Comparison of ENCODE assay signal across 22 cellular contexts in the genomic region with DNA sequence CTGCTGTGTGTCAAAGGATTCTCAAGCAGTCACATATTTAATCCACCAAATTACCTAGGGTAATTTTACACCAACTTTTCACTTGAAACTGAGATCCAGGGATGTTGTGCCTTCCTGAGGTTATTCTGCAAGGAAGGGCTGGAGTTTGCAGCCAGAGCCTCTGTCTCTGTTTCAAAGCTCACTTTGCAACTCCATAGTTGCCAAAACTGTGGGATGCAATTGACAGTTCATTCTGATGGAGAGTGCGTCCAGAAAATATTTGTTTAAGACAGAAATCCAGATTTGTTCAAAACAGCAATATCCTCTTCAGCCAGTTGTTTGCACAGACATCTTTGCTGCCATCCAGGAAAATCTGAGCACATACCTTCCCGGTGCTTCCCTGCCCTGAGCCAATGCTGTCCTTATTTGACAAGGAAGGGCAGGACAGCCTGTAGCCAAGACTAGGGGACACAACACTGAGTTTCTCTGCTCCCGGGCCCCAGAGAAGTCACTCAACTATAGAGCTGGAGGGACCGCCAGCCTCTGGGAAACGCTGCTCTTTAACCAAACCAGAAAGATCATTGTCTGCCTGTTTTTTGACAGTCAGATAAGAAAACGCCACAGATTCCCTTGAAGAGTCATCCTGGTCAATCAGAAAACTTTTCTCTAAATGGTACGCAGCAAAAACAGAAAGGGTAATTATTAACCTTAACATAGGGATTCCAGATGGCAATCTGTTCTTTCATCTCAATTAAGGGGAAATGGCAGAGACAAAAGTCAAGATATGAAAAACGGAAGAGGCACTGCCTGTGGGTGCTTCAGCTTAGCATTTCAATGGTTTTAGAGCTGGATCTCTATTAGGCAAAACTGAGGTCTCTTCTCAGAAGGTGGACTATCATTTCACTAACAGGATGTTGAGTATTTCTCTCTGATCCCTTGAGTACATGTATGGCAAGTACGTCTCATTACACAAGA.
DNase-seq lines count a peak whose midpoint lies in the region; ATAC-seq, FAIRE-seq and TF ChIP-seq lines count a peak whose summit lies in the region.
"Had no signal": no experiment of that assay in that cellular context is flagged by ENCODE, and none has a peak within 500 bp of the region (broad histone marks: within the 10 kb centered on the region; RNA-seq: fewer than 3 reads in every experiment).

No MANE protein-coding gene starts in this region.

- no peak for TF ChIP-seq CTCF in GM12878 (IDR thresholded peaks at IDR 0.05 in 2 of 3, conservative IDR thresholded peaks at IDR 0.05 in 1 of 3; ENCODE audit: control insufficient read depth in 2 of 3, extremely low read depth in 1 of 3, insufficient read depth in 1 of 3, low read depth in 3 of 3, low read length in 3 of 3)
- no peak for TF ChIP-seq CTCF in smooth muscle cell (IDR thresholded peaks at IDR 0.05; ENCODE audit: borderline replicate concordance, insufficient read depth, poor library complexity, severe bottlenecking)
- no peak for TF ChIP-seq CTCF in brain microvascular endothelial cell (IDR thresholded peaks at IDR 0.05; ENCODE audit: low read depth, low read length, missing control alignments)

- H3F3A ChIP-seq in smooth muscle cell (ENCODE audit: low read depth) = no peaks in the 10 kb centered on the region

- H4K20me1 ChIP-seq in GM12878 (ENCODE audit: control insufficient read depth, insufficient read depth) (no peaks in the 10 kb centered on the region), smooth muscle cell (ENCODE audit: low read depth) (no peaks in the 10 kb centered on the region)

- TF ChIP-seq POLR2A in GM12878 (IDR thresholded peaks at IDR 0.05; ENCODE audit: low read depth, low read length) = no peak

- 39% methylated on average over 9 of the region's 9 CpGs for WGBS in GM12878 (ENCODE audit: insufficient coverage, insufficient replicate concordance, low lambda C conversion rate, missing lambda C conversion rate)
- WGBS in smooth muscle cell (ENCODE audit: low lambda C conversion rate) = 11% methylated on average over 9 of the region's 9 CpGs

- H2AFZ ChIP-seq in GM12878 (ENCODE audit: control insufficient read depth, low read depth, low read length) (no peak overlapping the region), smooth muscle cell (ENCODE audit: low read depth) (peak overlapping the region; percentile 83)

- in situ Hi-C loops in GM12878 (cut with MboI) = no loop called here
- in situ Hi-C loops in brain microvascular endothelial cell (cut with HindIII; ENCODE audit: low pct_ligation_motif_present, low sequenced_read_pairs) = no loop called here

- H3K79me2 ChIP-seq in GM12878 (ENCODE audit: control insufficient read depth, insufficient read depth, low read length) (no peaks in the 10 kb centered on the region), smooth muscle cell (ENCODE audit: low read depth) (no peaks in the 10 kb centered on the region)

- H3K4me2 ChIP-seq in GM12878 (ENCODE audit: control insufficient read depth, insufficient read depth) (no peak overlapping the region), smooth muscle cell (no peak overlapping the region)

- DNase-seq in DMS 273 (lab: John Stamatoyannopoulos, UW; ENCODE audit: unreplicated experiment) (peak; percentile 30), DMS 273 treated with DMSO at 0.1 percent for 48 hours (lab: John Stamatoyannopoulos, UW) (no peak), GM12878 (ENCODE audit: low read depth, low spot score) (no peak), left colon (peak in 1 of 2 donors; percentile 5), smooth muscle cell (lab: John Stamatoyannopoulos, UW; ENCODE audit: unreplicated experiment) (no peak), brain microvascular endothelial cell (no peak), anterior cingulate cortex (lab: John Stamatoyannopoulos, UW) (no peak)
- DNase-seq: 8988T; BE2C; COR-L47; effector CD8-positive, alpha-beta T cell; esophagus squamous epithelium; Karpas-422; NCI-H1092; NCI-H2081; NCI-H510A; stimulated activated CD4-positive, alpha-beta T cell treated with anti-CD3 and anti-CD28 coated beads, Interleukin-15, amount 100 ng/mL, for 24 hours; T1000 had no signal

- H3K36me3 ChIP-seq in GM12878 (ENCODE audit: control insufficient read depth in 2 of 2, insufficient read depth in 2 of 2, low read length in 1 of 2) (no peaks in the 10 kb centered on the region), smooth muscle cell (ENCODE audit: low read depth) (no peaks in the 10 kb centered on the region), brain microvascular endothelial cell (replicated peaks) (no peaks in the 10 kb centered on the region)
- H3K36me3 ChIP-seq: BE2C, esophagus squamous epithelium, gastroesophageal sphincter, right atrium auricular region had no signal

- CTCF ChIA-PET in GM12878 (lab: Yijun Ruan, JAX) = interaction anchor here (1.5 kb wide), 1 partner anchor 46 kb away, joined by 3 read pairs; no protein-coding TSS in a partner anchor

- POLR2A ChIA-PET in GM12878 (lab: Charles Lee) = no interaction called here

- H3K4me1 ChIP-seq in GM12878 (ENCODE audit: control insufficient read depth, insufficient read depth, low read length) (no peaks in the 10 kb centered on the region), smooth muscle cell (ENCODE audit: low read depth) (no peaks in the 10 kb centered on the region)
- H3K4me1 ChIP-seq: BE2C, esophagus squamous epithelium, gastroesophageal sphincter, right atrium auricular region had no signal

- intact Hi-C loops in GM12878 (cut with micrococcal nuclease; ENCODE audit: unreplicated experiment) (no loop called here), left colon (cut with DNase I, micrococcal nuclease) (no loop called here)

- ATAC-seq in GM12878 (peak; percentile 16; the same call in 1 of the 3 replicates), left colon (peak; percentile 40), GM21529 (IDR thresholded peaks at IDR 0.05; ENCODE audit: unreplicated experiment) (no peak)
- ATAC-seq: activated naive CD4-positive, alpha-beta T cell treated with anti-CD3 and anti-CD28 coated beads, Interleukin-2, amount 50 U/mL, for 72 hours; gastroesophageal sphincter had no signal

- H3K27ac ChIP-seq in GM12878 (ENCODE audit: control insufficient read depth, insufficient read depth) (no peak overlapping the region), smooth muscle cell (ENCODE audit: low read depth) (no peak overlapping the region), brain microvascular endothelial cell (no peak overlapping the region)
- H3K27ac ChIP-seq: esophagus squamous epithelium, gastroesophageal sphincter, right atrium auricular region had no signal

- no peak for TF ChIP-seq EP300 in GM12878 (IDR thresholded peaks at IDR 0.05; ENCODE audit: borderline replicate concordance in 1 of 2, control insufficient read depth in 1 of 2, low read depth in 2 of 2, low read length in 2 of 2)

- H3K4me3 ChIP-seq in GM12878 = no peak overlapping the region
- no peak overlapping the region for H3K4me3 ChIP-seq in smooth muscle cell
- no peak overlapping the region for H3K4me3 ChIP-seq in brain microvascular endothelial cell (ENCODE audit: low read depth, low read length)
- H3K4me3 ChIP-seq: esophagus squamous epithelium, gastroesophageal sphincter, right atrium auricular region had no signal

- H3K27me3 ChIP-seq in GM12878 (replicated peaks in 1 of 2; ENCODE audit: control insufficient read depth in 2 of 2, insufficient read depth in 2 of 2, low read length in 1 of 2) (no peaks in the 10 kb centered on the region; a peak in 2 of 4 replicates), smooth muscle cell (ENCODE audit: low read depth) (peaks cover 14% of the 10 kb centered on the region), brain microvascular endothelial cell (replicated peaks) (peaks cover 2% of the 10 kb centered on the region)
- H3K27me3 ChIP-seq: BE2C, gastroesophageal sphincter, right atrium auricular region had no signal

- SMC1A ChIA-PET in GM12878 (lab: Charles Lee; ENCODE audit: uncharacterized antibody, unreplicated experiment) = interaction anchor here (1.3 kb wide), 2 partner anchors 13 to 46 kb away, joined by 4 read pairs; no protein-coding TSS in a partner anchor

- RAD21 ChIA-PET in GM12878 (lab: Charles Lee; ENCODE audit: unreplicated experiment) = no interaction called here

- FAIRE-seq in GM12878 (lab: Jason Lieb, UNC) = no peak

- BruUV-seq in GM12878 (replicated peaks; lab: Mats Ljungman, UMichigan) = no TSS peak

- no peak for TF ChIP-seq RAD21 in GM12878 (IDR thresholded peaks at IDR 0.05; ENCODE audit: insufficient read depth, low read depth, low read length)

- no peaks in the 10 kb centered on the region for H3K9me3 ChIP-seq in GM12878 (replicated peaks; ENCODE audit: control insufficient read depth, insufficient read depth, low read length)
- no peaks in the 10 kb centered on the region for H3K9me3 ChIP-seq in smooth muscle cell (replicated peaks; ENCODE audit: low read depth)
- H3K9me3 ChIP-seq: BE2C, esophagus squamous epithelium, gastroesophageal sphincter, right atrium auricular region had no signal

- H3K9ac ChIP-seq in GM12878 (ENCODE audit: control insufficient read depth, insufficient read depth, low read length) (no peak overlapping the region), smooth muscle cell (ENCODE audit: low read depth) (no peak overlapping the region)

TF ChIP-seq in GM12878, 131 proteins besides CTCF, POLR2A, EP300 and RAD21 (continues in another document):
- TF ChIP-seq, protein P1, sequence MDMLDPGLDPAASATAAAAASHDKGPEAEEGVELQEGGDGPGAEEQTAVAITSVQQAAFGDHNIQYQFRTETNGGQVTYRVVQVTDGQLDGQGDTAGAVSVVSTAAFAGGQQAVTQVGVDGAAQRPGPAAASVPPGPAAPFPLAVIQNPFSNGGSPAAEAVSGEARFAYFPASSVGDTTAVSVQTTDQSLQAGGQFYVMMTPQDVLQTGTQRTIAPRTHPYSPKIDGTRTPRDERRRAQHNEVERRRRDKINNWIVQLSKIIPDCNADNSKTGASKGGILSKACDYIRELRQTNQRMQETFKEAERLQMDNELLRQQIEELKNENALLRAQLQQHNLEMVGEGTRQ (IDR thresholded peaks at IDR 0.05; ENCODE audit: borderline replicate concordance, low read depth, low read length) = no peak
